Comparison of ENCODE assay signal across 1 cellular context in the genomic region with DNA sequence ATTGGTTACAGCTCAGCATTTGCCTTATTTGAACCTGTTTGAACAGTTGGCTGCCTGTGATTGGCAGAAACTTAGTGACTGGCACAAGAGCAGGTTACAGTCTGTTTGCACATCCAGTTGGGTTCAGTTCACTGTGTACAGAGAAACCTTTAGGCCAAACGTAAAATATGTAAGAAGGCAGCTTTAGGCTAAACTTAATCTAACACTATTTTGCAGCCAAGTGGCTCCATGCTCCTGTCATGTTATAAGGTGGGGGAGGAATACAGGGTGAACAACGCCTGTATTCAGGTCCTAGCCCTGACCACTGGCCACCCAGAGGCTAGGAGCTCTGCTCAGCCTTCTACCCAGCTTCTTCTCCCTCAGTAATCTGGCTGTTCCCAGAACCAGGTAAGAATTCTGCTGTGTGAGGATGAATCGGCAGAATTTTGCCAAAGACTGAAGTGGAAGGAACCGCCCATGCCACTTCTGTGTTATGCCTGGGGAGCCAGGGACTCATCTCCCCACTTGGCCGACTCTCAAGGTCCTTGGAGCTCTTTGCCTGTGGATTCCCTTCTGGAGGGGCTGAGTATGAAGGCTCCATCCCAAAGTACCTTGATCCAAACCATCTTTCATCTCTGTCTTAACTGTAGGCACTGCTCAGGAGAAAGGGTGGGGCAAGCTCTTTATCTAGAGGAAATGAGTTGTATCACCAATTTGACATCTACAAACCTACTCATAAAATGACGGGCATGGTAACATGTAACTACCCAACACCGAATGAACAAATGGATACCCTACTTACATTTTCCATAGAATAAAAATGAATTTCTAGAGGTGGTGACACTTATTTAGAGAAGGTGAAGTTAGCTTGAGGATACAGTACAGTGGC.
TF ChIP-seq lines count a peak whose summit lies in the region.

No MANE protein-coding gene starts in this region.

TF ChIP-seq in K562, 482 proteins besides CTCF, POLR2A, EP300 and RAD21 (continued from another document and continues in another):
- TF ChIP-seq, protein P1, sequence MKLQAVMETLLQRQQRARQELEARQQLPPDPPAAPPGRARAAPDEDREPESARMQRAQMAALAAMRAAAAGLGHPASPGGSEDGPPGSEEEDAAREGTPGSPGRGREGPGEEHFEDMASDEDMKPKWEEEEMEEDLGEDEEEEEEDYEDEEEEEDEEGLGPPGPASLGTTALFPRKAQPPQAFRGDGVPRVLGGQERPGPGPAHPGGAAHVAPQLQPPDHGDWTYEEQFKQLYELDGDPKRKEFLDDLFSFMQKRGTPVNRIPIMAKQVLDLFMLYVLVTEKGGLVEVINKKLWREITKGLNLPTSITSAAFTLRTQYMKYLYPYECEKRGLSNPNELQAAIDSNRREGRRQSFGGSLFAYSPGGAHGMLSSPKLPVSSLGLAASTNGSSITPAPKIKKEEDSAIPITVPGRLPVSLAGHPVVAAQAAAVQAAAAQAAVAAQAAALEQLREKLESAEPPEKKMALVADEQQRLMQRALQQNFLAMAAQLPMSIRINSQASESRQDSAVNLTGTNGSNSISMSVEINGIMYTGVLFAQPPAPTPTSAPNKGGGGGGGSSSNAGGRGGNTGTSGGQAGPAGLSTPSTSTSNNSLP (IDR thresholded peaks at IDR 0.05; ENCODE audit: borderline replicate concordance, low read depth, low read length): peak; percentile 36; the same call in 1 of the 2 replicates
- TF ChIP-seq, protein P2, sequence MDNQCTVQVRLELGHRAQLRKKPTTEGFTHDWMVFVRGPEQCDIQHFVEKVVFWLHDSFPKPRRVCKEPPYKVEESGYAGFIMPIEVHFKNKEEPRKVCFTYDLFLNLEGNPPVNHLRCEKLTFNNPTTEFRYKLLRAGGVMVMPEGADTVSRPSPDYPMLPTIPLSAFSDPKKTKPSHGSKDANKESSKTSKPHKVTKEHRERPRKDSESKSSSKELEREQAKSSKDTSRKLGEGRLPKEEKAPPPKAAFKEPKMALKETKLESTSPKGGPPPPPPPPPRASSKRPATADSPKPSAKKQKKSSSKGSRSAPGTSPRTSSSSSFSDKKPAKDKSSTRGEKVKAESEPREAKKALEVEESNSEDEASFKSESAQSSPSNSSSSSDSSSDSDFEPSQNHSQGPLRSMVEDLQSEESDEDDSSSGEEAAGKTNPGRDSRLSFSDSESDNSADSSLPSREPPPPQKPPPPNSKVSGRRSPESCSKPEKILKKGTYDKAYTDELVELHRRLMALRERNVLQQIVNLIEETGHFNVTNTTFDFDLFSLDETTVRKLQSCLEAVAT (IDR thresholded peaks at IDR 0.05): no peak
- TF ChIP-seq ZBED1 (IDR thresholded peaks at IDR 0.05): no peak
- TF ChIP-seq ELK3 (CRISPR knock-in tag; IDR thresholded peaks at IDR 0.05): no peak
- peak; percentile 41 for TF ChIP-seq TAF1 (IDR thresholded peaks at IDR 0.05; ENCODE audit: control insufficient read depth, extremely low read depth, insufficient read depth, low read length, severe bottlenecking)
- TF ChIP-seq ZNF354B (CRISPR knock-in tag; IDR thresholded peaks at IDR 0.05): no peak
- TF ChIP-seq, protein P3, sequence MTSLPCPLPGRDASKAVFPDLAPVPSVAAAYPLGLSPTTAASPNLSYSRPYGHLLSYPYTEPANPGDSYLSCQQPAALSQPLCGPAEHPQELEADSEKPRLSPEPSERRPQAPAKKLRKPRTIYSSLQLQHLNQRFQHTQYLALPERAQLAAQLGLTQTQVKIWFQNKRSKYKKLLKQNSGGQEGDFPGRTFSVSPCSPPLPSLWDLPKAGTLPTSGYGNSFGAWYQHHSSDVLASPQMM (CRISPR knock-in tag; IDR thresholded peaks at IDR 0.05): no peak
- no peak for TF ChIP-seq CBX5 (IDR thresholded peaks at IDR 0.05; ENCODE audit: borderline replicate concordance, low read depth)
- 0 out of 2 replicates have a peak, but pooled peaks have one; percentile 16 for TF ChIP-seq ZBTB17 (CRISPR knock-in tag; IDR thresholded peaks at IDR 0.05)
- TF ChIP-seq HNRNPL (IDR thresholded peaks at IDR 0.05; ENCODE audit: low read depth, low read length): no peak
- no peak for TF ChIP-seq GTF2E2 (tag; IDR thresholded peaks at IDR 0.05)
- TF ChIP-seq GTF2A2 (tag; IDR thresholded peaks at IDR 0.05): no peak
- no peak for TF ChIP-seq ZNF551 (CRISPR knock-in tag; IDR thresholded peaks at IDR 0.05)
- TF ChIP-seq, protein P4, sequence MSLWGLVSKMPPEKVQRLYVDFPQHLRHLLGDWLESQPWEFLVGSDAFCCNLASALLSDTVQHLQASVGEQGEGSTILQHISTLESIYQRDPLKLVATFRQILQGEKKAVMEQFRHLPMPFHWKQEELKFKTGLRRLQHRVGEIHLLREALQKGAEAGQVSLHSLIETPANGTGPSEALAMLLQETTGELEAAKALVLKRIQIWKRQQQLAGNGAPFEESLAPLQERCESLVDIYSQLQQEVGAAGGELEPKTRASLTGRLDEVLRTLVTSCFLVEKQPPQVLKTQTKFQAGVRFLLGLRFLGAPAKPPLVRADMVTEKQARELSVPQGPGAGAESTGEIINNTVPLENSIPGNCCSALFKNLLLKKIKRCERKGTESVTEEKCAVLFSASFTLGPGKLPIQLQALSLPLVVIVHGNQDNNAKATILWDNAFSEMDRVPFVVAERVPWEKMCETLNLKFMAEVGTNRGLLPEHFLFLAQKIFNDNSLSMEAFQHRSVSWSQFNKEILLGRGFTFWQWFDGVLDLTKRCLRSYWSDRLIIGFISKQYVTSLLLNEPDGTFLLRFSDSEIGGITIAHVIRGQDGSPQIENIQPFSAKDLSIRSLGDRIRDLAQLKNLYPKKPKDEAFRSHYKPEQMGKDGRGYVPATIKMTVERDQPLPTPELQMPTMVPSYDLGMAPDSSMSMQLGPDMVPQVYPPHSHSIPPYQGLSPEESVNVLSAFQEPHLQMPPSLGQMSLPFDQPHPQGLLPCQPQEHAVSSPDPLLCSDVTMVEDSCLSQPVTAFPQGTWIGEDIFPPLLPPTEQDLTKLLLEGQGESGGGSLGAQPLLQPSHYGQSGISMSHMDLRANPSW (CRISPR knock-in tag; IDR thresholded peaks at IDR 0.05): no peak
- 0 out of 2 replicates have a peak, but pooled peaks have one; percentile 39 for TF ChIP-seq ETV1 (tag; conservative IDR thresholded peaks at IDR 0.05; ENCODE audit: low read depth)
- no peak for TF ChIP-seq PHF20 (IDR thresholded peaks at IDR 0.05; ENCODE audit: partially characterized antibody)
- TF ChIP-seq, protein P5, sequence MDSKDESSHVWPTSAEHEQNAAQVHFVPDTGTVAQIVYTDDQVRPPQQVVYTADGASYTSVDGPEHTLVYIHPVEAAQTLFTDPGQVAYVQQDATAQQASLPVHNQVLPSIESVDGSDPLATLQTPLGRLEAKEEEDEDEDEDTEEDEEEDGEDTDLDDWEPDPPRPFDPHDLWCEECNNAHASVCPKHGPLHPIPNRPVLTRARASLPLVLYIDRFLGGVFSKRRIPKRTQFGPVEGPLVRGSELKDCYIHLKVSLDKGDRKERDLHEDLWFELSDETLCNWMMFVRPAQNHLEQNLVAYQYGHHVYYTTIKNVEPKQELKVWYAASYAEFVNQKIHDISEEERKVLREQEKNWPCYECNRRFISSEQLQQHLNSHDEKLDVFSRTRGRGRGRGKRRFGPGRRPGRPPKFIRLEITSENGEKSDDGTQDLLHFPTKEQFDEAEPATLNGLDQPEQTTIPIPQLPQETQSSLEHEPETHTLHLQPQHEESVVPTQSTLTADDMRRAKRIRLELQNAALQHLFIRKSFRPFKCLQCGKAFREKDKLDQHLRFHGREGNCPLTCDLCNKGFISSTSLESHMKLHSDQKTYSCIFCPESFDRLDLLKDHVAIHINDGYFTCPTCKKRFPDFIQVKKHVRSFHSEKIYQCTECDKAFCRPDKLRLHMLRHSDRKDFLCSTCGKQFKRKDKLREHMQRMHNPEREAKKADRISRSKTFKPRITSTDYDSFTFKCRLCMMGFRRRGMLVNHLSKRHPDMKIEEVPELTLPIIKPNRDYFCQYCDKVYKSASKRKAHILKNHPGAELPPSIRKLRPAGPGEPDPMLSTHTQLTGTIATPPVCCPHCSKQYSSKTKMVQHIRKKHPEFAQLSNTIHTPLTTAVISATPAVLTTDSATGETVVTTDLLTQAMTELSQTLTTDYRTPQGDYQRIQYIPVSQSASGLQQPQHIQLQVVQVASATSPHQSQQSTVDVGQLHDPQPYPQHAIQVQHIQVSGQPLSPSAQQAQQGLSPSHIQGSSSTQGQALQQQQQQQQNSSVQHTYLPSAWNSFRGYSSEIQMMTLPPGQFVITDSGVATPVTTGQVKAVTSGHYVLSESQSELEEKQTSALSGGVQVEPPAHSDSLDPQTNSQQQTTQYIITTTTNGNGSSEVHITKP (IDR thresholded peaks at IDR 0.05; ENCODE audit: partially characterized antibody): no peak
- peak in 1 of 2 experiments; percentile 39; a peak in 1 of 4 replicates for TF ChIP-seq CSDE1 (IDR thresholded peaks at IDR 0.05)
- TF ChIP-seq ID3 (CRISPR knock-in tag; IDR thresholded peaks at IDR 0.05): no peak
- no peak; the same call in 1 of the 2 replicates for TF ChIP-seq ID3 (tag; IDR thresholded peaks at IDR 0.05)
- TF ChIP-seq FUS (optimal IDR thresholded peaks at IDR 0.05; ENCODE audit: low read depth, low read length): no peak
- TF ChIP-seq ZC3H11A (IDR thresholded peaks at IDR 0.05; ENCODE audit: low read depth, low read length): no peak
- no peak for TF ChIP-seq ZNF24 (IDR thresholded peaks at IDR 0.05)
- TF ChIP-seq ZBTB1 (CRISPR knock-in tag; IDR thresholded peaks at IDR 0.05; ENCODE audit: borderline replicate concordance, low read depth): no peak
- TF ChIP-seq TRIM24 (IDR thresholded peaks at IDR 0.05): peak; percentile 49 to 80; a peak in 3 of 4 replicates
- TF ChIP-seq, protein P6, sequence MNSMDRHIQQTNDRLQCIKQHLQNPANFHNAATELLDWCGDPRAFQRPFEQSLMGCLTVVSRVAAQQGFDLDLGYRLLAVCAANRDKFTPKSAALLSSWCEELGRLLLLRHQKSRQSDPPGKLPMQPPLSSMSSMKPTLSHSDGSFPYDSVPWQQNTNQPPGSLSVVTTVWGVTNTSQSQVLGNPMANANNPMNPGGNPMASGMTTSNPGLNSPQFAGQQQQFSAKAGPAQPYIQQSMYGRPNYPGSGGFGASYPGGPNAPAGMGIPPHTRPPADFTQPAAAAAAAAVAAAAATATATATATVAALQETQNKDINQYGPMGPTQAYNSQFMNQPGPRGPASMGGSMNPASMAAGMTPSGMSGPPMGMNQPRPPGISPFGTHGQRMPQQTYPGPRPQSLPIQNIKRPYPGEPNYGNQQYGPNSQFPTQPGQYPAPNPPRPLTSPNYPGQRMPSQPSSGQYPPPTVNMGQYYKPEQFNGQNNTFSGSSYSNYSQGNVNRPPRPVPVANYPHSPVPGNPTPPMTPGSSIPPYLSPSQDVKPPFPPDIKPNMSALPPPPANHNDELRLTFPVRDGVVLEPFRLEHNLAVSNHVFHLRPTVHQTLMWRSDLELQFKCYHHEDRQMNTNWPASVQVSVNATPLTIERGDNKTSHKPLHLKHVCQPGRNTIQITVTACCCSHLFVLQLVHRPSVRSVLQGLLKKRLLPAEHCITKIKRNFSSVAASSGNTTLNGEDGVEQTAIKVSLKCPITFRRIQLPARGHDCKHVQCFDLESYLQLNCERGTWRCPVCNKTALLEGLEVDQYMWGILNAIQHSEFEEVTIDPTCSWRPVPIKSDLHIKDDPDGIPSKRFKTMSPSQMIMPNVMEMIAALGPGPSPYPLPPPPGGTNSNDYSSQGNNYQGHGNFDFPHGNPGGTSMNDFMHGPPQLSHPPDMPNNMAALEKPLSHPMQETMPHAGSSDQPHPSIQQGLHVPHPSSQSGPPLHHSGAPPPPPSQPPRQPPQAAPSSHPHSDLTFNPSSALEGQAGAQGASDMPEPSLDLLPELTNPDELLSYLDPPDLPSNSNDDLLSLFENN (IDR thresholded peaks at IDR 0.05; ENCODE audit: low read depth in 2 of 2, low read length in 2 of 2): no peak
- TF ChIP-seq GATAD2A (IDR thresholded peaks at IDR 0.05): no peak
- TF ChIP-seq ZNF740 (CRISPR knock-in tag; IDR thresholded peaks at IDR 0.05): no peak
- TF ChIP-seq ZNF740 (tag; IDR thresholded peaks at IDR 0.05): 0 out of 4 replicates have a peak, but pooled peaks of 1 of the 2 experiments have one; percentile 14
- TF ChIP-seq SMC3 (conservative IDR thresholded peaks at IDR 0.05; ENCODE audit: insufficient read depth, low read depth, low read length): no peak
- TF ChIP-seq ETV5 (CRISPR knock-in tag; IDR thresholded peaks at IDR 0.05; ENCODE audit: low read depth): peak; percentile 47
- TF ChIP-seq HSF4 (CRISPR knock-in tag; IDR thresholded peaks at IDR 0.05; ENCODE audit: borderline replicate concordance): peak; percentile 17; the same call in 1 of the 2 replicates
- TF ChIP-seq ARID1B (IDR thresholded peaks at IDR 0.05): peak; percentile 88
- no peak for TF ChIP-seq ARID2 (IDR thresholded peaks at IDR 0.05)
- TF ChIP-seq, protein P7, sequence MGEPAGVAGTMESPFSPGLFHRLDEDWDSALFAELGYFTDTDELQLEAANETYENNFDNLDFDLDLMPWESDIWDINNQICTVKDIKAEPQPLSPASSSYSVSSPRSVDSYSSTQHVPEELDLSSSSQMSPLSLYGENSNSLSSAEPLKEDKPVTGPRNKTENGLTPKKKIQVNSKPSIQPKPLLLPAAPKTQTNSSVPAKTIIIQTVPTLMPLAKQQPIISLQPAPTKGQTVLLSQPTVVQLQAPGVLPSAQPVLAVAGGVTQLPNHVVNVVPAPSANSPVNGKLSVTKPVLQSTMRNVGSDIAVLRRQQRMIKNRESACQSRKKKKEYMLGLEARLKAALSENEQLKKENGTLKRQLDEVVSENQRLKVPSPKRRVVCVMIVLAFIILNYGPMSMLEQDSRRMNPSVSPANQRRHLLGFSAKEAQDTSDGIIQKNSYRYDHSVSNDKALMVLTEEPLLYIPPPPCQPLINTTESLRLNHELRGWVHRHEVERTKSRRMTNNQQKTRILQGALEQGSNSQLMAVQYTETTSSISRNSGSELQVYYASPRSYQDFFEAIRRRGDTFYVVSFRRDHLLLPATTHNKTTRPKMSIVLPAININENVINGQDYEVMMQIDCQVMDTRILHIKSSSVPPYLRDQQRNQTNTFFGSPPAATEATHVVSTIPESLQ (CRISPR knock-in tag; IDR thresholded peaks at IDR 0.05): no peak
- TF ChIP-seq KAT8 (IDR thresholded peaks at IDR 0.05; ENCODE audit: low read depth): no peak
- peak; percentile 56 for TF ChIP-seq ZNF766 (CRISPR knock-in tag; conservative IDR thresholded peaks at IDR 0.05)
- TF ChIP-seq DPF2 (IDR thresholded peaks at IDR 0.05): peak; percentile 93
- peak in 1 of 2 experiments; percentile 10; a peak in 1 of 4 replicates for TF ChIP-seq TEAD1 (CRISPR knock-in tag; IDR thresholded peaks at IDR 0.05)
- TF ChIP-seq BRF1 (IDR thresholded peaks at IDR 0.05; ENCODE audit: borderline replicate concordance, extremely low read depth, insufficient read length): no peak
